ENCODE assay signal across 8 cellular contexts in the genomic region with DNA sequence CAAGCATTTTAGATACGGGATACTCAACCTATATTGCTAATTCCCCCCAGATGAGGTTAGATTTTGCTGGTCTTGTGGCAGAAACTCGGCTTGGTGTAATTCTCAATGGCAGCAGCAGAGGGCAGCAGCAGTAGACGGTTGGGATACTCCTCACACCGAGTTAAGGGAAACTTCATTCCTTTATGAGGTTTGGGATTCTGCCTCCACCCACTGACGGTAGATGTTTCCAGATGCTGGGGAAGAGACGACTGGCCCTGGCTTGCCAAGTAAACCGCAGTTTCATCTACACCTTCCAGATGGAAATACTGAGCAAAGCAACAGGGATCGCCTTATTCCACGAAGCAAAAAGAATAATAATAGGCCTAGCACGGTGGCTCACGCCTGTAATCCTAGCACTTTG. TPM values are rescaled to one million over a fixed set of nuclear protein-coding genes. Genes with fewer than 3 reads are reported as not detected.
DNase-seq lines count a peak whose midpoint lies in the region; ATAC-seq and TF ChIP-seq lines count a peak whose summit lies in the region.

No MANE protein-coding gene starts in this region.

- H3K27me3 ChIP-seq in heart left ventricle (no peaks in the 10 kb centered on the region), psoas muscle (ENCODE audit: insufficient read depth in 3 of 3, low read length in 2 of 3) (no peaks in the 10 kb centered on the region), aorta (ENCODE audit: control insufficient read depth in 1 of 2, insufficient read depth in 2 of 2, low read length in 1 of 2) (no peaks in the 10 kb centered on the region)

- TF ChIP-seq POLR2A in heart left ventricle (IDR thresholded peaks at IDR 0.05): no peak

- no peaks in the 10 kb centered on the region for H3K27me3 Mint-ChIP-seq in activated naive CD8-positive, alpha-beta T cell treated with anti-CD3 and anti-CD28 coated beads, Interleukin-2, amount 50 U/mL, for 24 hours

- no peak overlapping the region for H3K4me3 ChIP-seq in heart left ventricle
- no peak overlapping the region for H3K4me3 ChIP-seq in psoas muscle
- no peak overlapping the region for H3K4me3 ChIP-seq in aorta (ENCODE audit: low read length in 2 of 2)

- H3K36me3 ChIP-seq in heart left ventricle (no peaks in the 10 kb centered on the region), psoas muscle (ENCODE audit: insufficient read depth in 1 of 2, low read depth in 1 of 2) (no peaks in the 10 kb centered on the region), aorta (ENCODE audit: control insufficient read depth in 1 of 2, insufficient read depth in 2 of 2, low read length in 1 of 2) (no peaks in the 10 kb centered on the region)

- no peak overlapping the region for H3K27ac Mint-ChIP-seq in activated naive CD8-positive, alpha-beta T cell treated with anti-CD3 and anti-CD28 coated beads, Interleukin-2, amount 50 U/mL, for 24 hours

- H3K4me1 ChIP-seq in heart left ventricle (peaks cover 0 to 18% (median under 1%) of the 10 kb centered on the region in 12 donors), psoas muscle (no peaks in the 10 kb centered on the region), aorta (ENCODE audit: control insufficient read depth in 1 of 2, insufficient read depth in 2 of 2, low read length in 2 of 2) (no peaks in the 10 kb centered on the region)

- intact Hi-C loops in heart left ventricle (cut with DNase I): loop anchor here (1.0 to 10.0 kb wide), 15 partner anchors 61 to 278 kb away; a partner anchor contains a TSS
- intact Hi-C loops in psoas muscle (cut with DNase I): loop anchor here (2.0 to 10.0 kb wide), 6 partner anchors 142 to 422 kb away; a partner anchor contains a TSS
- intact Hi-C loops in aorta (cut with DNase I): loop anchor here (5.0 to 10.0 kb wide), 3 partner anchors 201 to 731 kb away; no protein-coding TSS in a partner anchor

- WGBS in heart left ventricle, 4 donors: 23 to 29% (median 26%) methylated on average over 11 of the region's 11 CpGs
- 17 to 25% (median 23%) methylated on average over 11 of the region's 11 CpGs for WGBS in psoas muscle, 3 donors
- 31 to 33% methylated on average over 11 of the region's 11 CpGs for WGBS in aorta, 2 donors

- H3K9me3 Mint-ChIP-seq in activated naive CD8-positive, alpha-beta T cell treated with anti-CD3 and anti-CD28 coated beads, Interleukin-2, amount 50 U/mL, for 24 hours: no peaks in the 10 kb centered on the region

- ATAC-seq in activated naive CD8-positive, alpha-beta T cell treated with anti-CD3 and anti-CD28 coated beads, Interleukin-2, amount 50 U/mL, for 24 hours: peak; percentile 57
- peak; percentile 44 to 80 (median 75) for ATAC-seq in heart left ventricle
- ATAC-seq in psoas muscle: peak; percentile 84 to 91 (median 88)
- ATAC-seq in aorta (ENCODE audit: low FRiP score): peak; percentile 88
- ATAC-seq in HG02610 (IDR thresholded peaks at IDR 0.05; ENCODE audit: unreplicated experiment): no peak

- TF ChIP-seq CTCF in GM12874 (IDR thresholded peaks at IDR 0.05; ENCODE audit: insufficient read depth, low read depth, low read length) (peak; percentile 85), heart left ventricle (IDR thresholded peaks at IDR 0.05) (peak; percentile 78 to 96 (median 90)), psoas muscle (IDR thresholded peaks at IDR 0.05) (peak; percentile 83)

- no peaks in the 10 kb centered on the region for H3K36me3 Mint-ChIP-seq in activated naive CD8-positive, alpha-beta T cell treated with anti-CD3 and anti-CD28 coated beads, Interleukin-2, amount 50 U/mL, for 24 hours (ENCODE audit: low read depth)

- no peak overlapping the region for H3K4me3 Mint-ChIP-seq in activated naive CD8-positive, alpha-beta T cell treated with anti-CD3 and anti-CD28 coated beads, Interleukin-2, amount 50 U/mL, for 24 hours

- DNase-seq in NCI-H1436 (lab: John Stamatoyannopoulos, UW) (peak; percentile 61), SW480 (ENCODE audit: low spot score) (peak; percentile 69), heart left ventricle (peak; percentile 65 to 87 (median 74)), psoas muscle (peak; percentile 78 to 86), aorta (peak in 1 of 2 donors; percentile 94)
- peak; percentile 87 for DNase-seq in activated naive CD8-positive, alpha-beta T cell treated with anti-CD3 and anti-CD28 coated beads, Interleukin-2, amount 50 U/mL, for 24 hours

- H3K9me3 ChIP-seq in heart left ventricle: peaks cover 0 to 4% (median 0%) of the 10 kb centered on the region in 12 donors
- H3K9me3 ChIP-seq in psoas muscle: no peaks in the 10 kb centered on the region
- peaks cover 2% of the 10 kb centered on the region for H3K9me3 ChIP-seq in aorta (ENCODE audit: control insufficient read depth, low read length)

- peaks cover 29% of the 10 kb centered on the region for H3K4me1 Mint-ChIP-seq in activated naive CD8-positive, alpha-beta T cell treated with anti-CD3 and anti-CD28 coated beads, Interleukin-2, amount 50 U/mL, for 24 hours

- H3K27ac ChIP-seq in heart left ventricle (peak overlapping the region in 1 of 12 donors; percentile 33), psoas muscle (no peak overlapping the region), aorta (ENCODE audit: low read depth in 1 of 2, low read length in 2 of 2) (no peak overlapping the region)

RNA-seq across cellular contexts. Expression of a gene that starts 8.2 kb away (rescaled TPM):
- total RNA-seq in heart left ventricle: 10 to 100 TPM; 17.0 to 31.9 (median 22.9) TPM
- 10 to 100 TPM; 20.5 to 27.1 TPM for polyA plus RNA-seq in heart left ventricle
- total RNA-seq in psoas muscle: 10 to 100 TPM in 3 of 4 donors, 1 to 10 TPM in 1; 9.4 to 12.0 (median 10.3) TPM
- polyA plus RNA-seq in psoas muscle: 10 to 100 TPM; 14.8 to 19.4 (median 17.4) TPM
- total RNA-seq in aorta: 10 to 100 TPM in 1 of 2 donors, 1 to 10 TPM in 1; 9.9 to 11.6 TPM
- polyA plus RNA-seq in aorta: 1 to 10 TPM; 6.0 to 8.8 TPM
